20 cellular contexts compared by ENCODE assay signal in the genomic region with DNA sequence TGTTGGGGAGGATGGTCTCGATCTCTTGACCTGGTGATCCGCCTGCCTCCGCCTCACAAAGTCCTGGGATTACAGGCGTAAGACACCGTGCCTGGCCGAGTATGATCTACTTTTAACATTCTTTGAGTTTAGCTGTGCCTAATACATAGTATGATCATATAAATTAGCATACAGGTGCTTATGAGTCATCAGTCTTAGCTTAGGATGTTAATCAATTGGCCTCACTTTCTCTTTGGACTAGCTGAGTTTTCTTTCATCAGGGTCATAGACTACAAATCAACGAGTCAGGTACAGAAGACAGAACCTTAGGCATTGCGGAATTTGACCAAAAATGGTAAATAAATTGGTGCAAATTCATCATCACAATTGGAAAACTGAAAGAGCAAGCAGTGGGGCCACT. TPM values are rescaled to one million over a fixed set of nuclear protein-coding genes. Genes with fewer than 3 reads are reported as not detected.
DNase-seq lines count a peak whose midpoint lies in the region; ATAC-seq, FAIRE-seq and TF ChIP-seq lines count a peak whose summit lies in the region.
"Had no signal": no experiment of that assay in that cellular context is flagged by ENCODE, and none has a peak within 500 bp of the region (broad histone marks: within the 10 kb centered on the region; RNA-seq: fewer than 3 reads in every experiment).

No MANE protein-coding gene starts in this region.

- no peaks in the 10 kb centered on the region for H3K79me1 ChIP-seq in H1 (ENCODE audit: low read depth, low read length)

- H3K27ac ChIP-seq in H1 (ENCODE audit: low read depth, low read length), result no peak overlapping the region
- H3K27ac ChIP-seq: SK-N-MC had no signal

- no peak overlapping the region for H3K14ac ChIP-seq in H1 (ENCODE audit: insufficient read length)

- peak overlapping the region; percentile 69 for H3K4me3 Mint-ChIP-seq in type B pancreatic cell
- H3K4me3 Mint-ChIP-seq: T-cell had no signal

- WGBS in H1 (ENCODE audit: extremely low coverage in 1 of 2, insufficient coverage in 1 of 2, insufficient read length in 1 of 2, insufficient replicate concordance in 2 of 2, low coverage in 1 of 2, low lambda C conversion rate in 2 of 2, missing lambda C conversion rate in 1 of 2), 2 experiments, result 98% methylated on average over 8 of the region's 8 CpGs; no CpG with 5 or more reads in 1 of the 2 experiments

- 0 out of 2 replicates have a peak overlapping the region, but pooled peaks have one; percentile 0 for H2BK20ac ChIP-seq in H1 (ENCODE audit: low read length)

- H3K27me3 ChIP-seq in H1 (replicated peaks in 1 of 4; ENCODE audit: control insufficient read depth in 3 of 4, extremely low read depth in 1 of 4, insufficient read depth in 3 of 4, low read length in 3 of 4), result no peaks in the 10 kb centered on the region

- no peaks in the 10 kb centered on the region for H3K9me3 Mint-ChIP-seq in type B pancreatic cell

- no peak overlapping the region for H3K18ac ChIP-seq in H1 (ENCODE audit: extremely low read depth, low read length)

- H2AK5ac ChIP-seq in H1 (ENCODE audit: low read depth, low read length), result no peak overlapping the region

- no peak for TF ChIP-seq RAD21 in H1 (IDR thresholded peaks at IDR 0.05 in 1 of 2, conservative IDR thresholded peaks at IDR 0.05 in 1 of 2; ENCODE audit: low read depth in 2 of 2, low read length in 2 of 2)

- no peaks in the 10 kb centered on the region; a peak in 1 of 8 replicates for H3K36me3 ChIP-seq in H1 (ENCODE audit: control insufficient read depth in 2 of 4, insufficient read depth in 4 of 4, low read length in 3 of 4)

- peaks cover 5% of the 10 kb centered on the region for H3K27me3 Mint-ChIP-seq in type B pancreatic cell

- H4K20me1 ChIP-seq in H1 (replicated peaks in 1 of 2; ENCODE audit: control insufficient read depth in 1 of 2, insufficient read depth in 2 of 2, low read length in 2 of 2), result no peaks in the 10 kb centered on the region

- peaks cover 4 to 21% (median 14%) of the 10 kb centered on the region in 4 experiments; a peak in 5 of 7 replicates for H3K4me1 ChIP-seq in H1 (replicated peaks in 1 of 4; ENCODE audit: control insufficient read depth in 3 of 4, insufficient read depth in 4 of 4, low read length in 3 of 4)

- H2BK120ac ChIP-seq in H1 (replicated peaks; ENCODE audit: low read depth, low read length), result peak overlapping the region; percentile 80

- H3K23ac ChIP-seq in H1 (ENCODE audit: insufficient read length), result no peak overlapping the region

- H4K91ac ChIP-seq in H1 (replicated peaks; ENCODE audit: insufficient read length, low read length), result no peak overlapping the region

- H3K4ac ChIP-seq in H1 (replicated peaks; ENCODE audit: insufficient read length, low read depth, low read length), result peak overlapping the region; percentile 45

- no peak overlapping the region for H4K8ac ChIP-seq in H1 (ENCODE audit: extremely low read depth, insufficient read depth, low read length)

- H2BK5ac ChIP-seq in H1 (ENCODE audit: low read depth, low read length), result no peak overlapping the region

- no peak overlapping the region for H2BK15ac ChIP-seq in H1 (ENCODE audit: low read length)

- no peak for TF ChIP-seq EP300 in H1 (IDR thresholded peaks at IDR 0.05; ENCODE audit: borderline replicate concordance in 1 of 2, low read depth in 2 of 2, low read length in 2 of 2)

- H3K9me3 ChIP-seq in H1 (ENCODE audit: insufficient read depth in 2 of 2, low read depth in 1 of 2, low read length in 1 of 2), result no peaks in the 10 kb centered on the region

- no peak overlapping the region for H3K27ac Mint-ChIP-seq in type B pancreatic cell
- H3K27ac Mint-ChIP-seq: CD14-positive monocyte, T-cell had no signal

- H3K4me3 ChIP-seq in H1 (ENCODE audit: extremely low read depth in 1 of 4, insufficient read depth in 2 of 4, low read depth in 3 of 4, low read length in 4 of 4), result no peak overlapping the region
- H3K4me3 ChIP-seq: SK-N-MC had no signal

- no peak overlapping the region for H2AFZ ChIP-seq in H1 (ENCODE audit: low read length)

- TF ChIP-seq POLR2A in H1 (IDR thresholded peaks at IDR 0.05; ENCODE audit: control extremely low read depth in 1 of 2, low read depth in 2 of 2, low read length in 2 of 2), result no peak

- no peak overlapping the region for H3K56ac ChIP-seq in H1 (replicated peaks; ENCODE audit: insufficient read length, low read depth, low read length)

- no peak overlapping the region for H2BK12ac ChIP-seq in H1 (ENCODE audit: low read depth, low read length)

- no peak overlapping the region; a peak in 1 of 4 replicates for H3K4me2 ChIP-seq in H1 (ENCODE audit: insufficient read depth in 1 of 2, low read depth in 2 of 2, low read length in 2 of 2)

- no peaks in the 10 kb centered on the region for H3K36me3 Mint-ChIP-seq in type B pancreatic cell
- H3K36me3 Mint-ChIP-seq: CD14-positive monocyte, T-cell had no signal

- H3K4me1 Mint-ChIP-seq in type B pancreatic cell (ENCODE audit: unreplicated experiment), result peaks cover 17% of the 10 kb centered on the region

- CTCF ChIA-PET in H1 (lab: Charles Lee; ENCODE audit: partially characterized antibody), result interaction anchor here (1.9 kb wide), 1 partner anchor 20 kb away, joined by 6 read pairs; no protein-coding TSS in a partner anchor

- FAIRE-seq in H1 (lab: Jason Lieb, UNC), result no peak

- POLR2A ChIA-PET in H1 (lab: Charles Lee; ENCODE audit: partially characterized antibody), result no interaction called here

- TF ChIP-seq CTCF in H1 (IDR thresholded peaks at IDR 0.05; ENCODE audit: control extremely low read depth in 1 of 3, insufficient read depth in 1 of 3, low read depth in 1 of 3, low read length in 3 of 3) (no peak), type B pancreatic cell (conservative IDR thresholded peaks at IDR 0.05) (no peak)

- H3K23me2 ChIP-seq in H1 (ENCODE audit: low read depth, low read length), result peaks cover 3% of the 10 kb centered on the region

- no peak for ATAC-seq in HG02623 (IDR thresholded peaks at IDR 0.05; ENCODE audit: unreplicated experiment)
- ATAC-seq: Panc1, T-cell had no signal

- peaks cover 0 to 5% of the 10 kb centered on the region in 2 experiments; a peak in 2 of 4 replicates for H3K79me2 ChIP-seq in H1 (ENCODE audit: control insufficient read depth in 1 of 2, insufficient read depth in 2 of 2, low read length in 2 of 2)

- no peak overlapping the region for H3K9ac ChIP-seq in H1 (replicated peaks in 1 of 4; ENCODE audit: extremely low read depth in 1 of 4, low read depth in 3 of 4, low read length in 3 of 4)

- no peak overlapping the region for H4K5ac ChIP-seq in H1 (ENCODE audit: insufficient read length, low read depth, low read length)

- DNase-seq in SHP77 (lab: John Stamatoyannopoulos, UW) (peak; percentile 18 to 19), SHP77 treated with DMSO at 0.1 percent for 48 hours (lab: John Stamatoyannopoulos, UW) (no peak), NCI-H2107 (lab: John Stamatoyannopoulos, UW) (peak; percentile 6), H1 (ENCODE audit: low read depth in 1 of 2, low spot score in 2 of 2) (no peak), type B pancreatic cell (ENCODE audit: extremely low spot score, unreplicated experiment) (no peak), inferior parietal cortex (ENCODE audit: extremely low spot score) (no peak), DMS79 (lab: John Stamatoyannopoulos, UW) (no peak)
- DNase-seq: ACHN, AML-193, HCEC 1CT, KBM-7, MV-4-11, NCI-H2029 treated with DMSO at 0.1 percent for 48 hours, NCI-H2227 treated with DMSO at 0.1 percent for 48 hours, NCI-H774, T-cell had no signal

TF ChIP-seq in H1, 55 proteins besides CTCF, POLR2A, EP300 and RAD21 (continues in another document):
- TF ChIP-seq TAF1 (IDR thresholded peaks at IDR 0.05; ENCODE audit: low read depth, low read length) (no peak), TEAD4 (IDR thresholded peaks at IDR 0.05; ENCODE audit: low read depth, low read length) (no peak)
- TF ChIP-seq, protein P1, sequence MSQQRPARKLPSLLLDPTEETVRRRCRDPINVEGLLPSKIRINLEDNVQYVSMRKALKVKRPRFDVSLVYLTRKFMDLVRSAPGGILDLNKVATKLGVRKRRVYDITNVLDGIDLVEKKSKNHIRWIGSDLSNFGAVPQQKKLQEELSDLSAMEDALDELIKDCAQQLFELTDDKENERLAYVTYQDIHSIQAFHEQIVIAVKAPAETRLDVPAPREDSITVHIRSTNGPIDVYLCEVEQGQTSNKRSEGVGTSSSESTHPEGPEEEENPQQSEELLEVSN (IDR thresholded peaks at IDR 0.05), result no peak

RNA-seq across cellular contexts. Expression of a gene that starts 2.2 kb away (rescaled TPM):
- 6.9 and 8.7 TPM in 2 replicates for total RNA-seq in H1 (2021; fragmentation: NEBNext Ultra II Directional; extraction: Animal tissue kit (Norgen Biotek cat#: 25700))
- polyA plus RNA-seq in H1 (2011; rRNA removed), result 1.9 and 15.7 TPM in 2 replicates
- polyA plus RNA-seq in H1 (2011; cell fraction: cytosol; rRNA removed), result 4.0 TPM
- 5.0 TPM for polyA plus RNA-seq in H1 (2011; cell fraction: nucleus; rRNA removed)
- polyA plus RNA-seq in H1 (2012, experiment 1 of 2), result 7.2 to 10.4 TPM (median 8.7 TPM) in 4 replicates
- polyA plus RNA-seq in H1 (2012, experiment 2 of 2), result 1.1 TPM
- polyA plus RNA-seq in H1 (2013, experiment 1 of 2), result 3.3 TPM
- 3.1 TPM for polyA plus RNA-seq in H1 (2013, experiment 2 of 2)
- polyA minus RNA-seq in H1 (2011; rRNA and poly(A)+ RNA removed), result 6.5 and 6.6 TPM in 2 replicates
- polyA minus RNA-seq in H1 (2011; cell fraction: cytosol; rRNA and poly(A)+ RNA removed), result 2.9 TPM
- polyA minus RNA-seq in H1 (2011; cell fraction: nucleus; rRNA and poly(A)+ RNA removed), result 15.9 TPM
- 0.55 and 0.58 TPM in 2 replicates for total RNA-seq in type B pancreatic cell (ENCODE audit: low replicate concordance)
- total RNA-seq: T-cell had no signal
- polyA plus RNA-seq: CD14-positive monocyte had no signal

RNA-seq across cellular contexts. Expression of a gene that starts 27.5 kb away (rescaled TPM):
- total RNA-seq in H1 (2021; fragmentation: NEBNext Ultra II Directional; extraction: Animal tissue kit (Norgen Biotek cat#: 25700)), result 18.6 and 23.9 TPM in 2 replicates
- 1.3 and 2.8 TPM in 2 replicates for polyA plus RNA-seq in H1 (2011; rRNA removed)
- polyA plus RNA-seq in H1 (2011; cell fraction: cytosol; rRNA removed), result 4.0 TPM
- polyA plus RNA-seq in H1 (2011; cell fraction: nucleus; rRNA removed), result 4.4 TPM
- 5.9 to 11.9 TPM (median 7.1 TPM) in 4 replicates for polyA plus RNA-seq in H1 (2012, experiment 1 of 2)
- polyA plus RNA-seq in H1 (2012, experiment 2 of 2), result 1.3 TPM
- polyA plus RNA-seq in H1 (2013, experiment 1 of 2), result 11.9 TPM
- polyA plus RNA-seq in H1 (2013, experiment 2 of 2), result 13.1 TPM
- polyA minus RNA-seq in H1 (2011; rRNA and poly(A)+ RNA removed), result 12.2 and 19.1 TPM in 2 replicates
- polyA minus RNA-seq in H1 (2011; cell fraction: cytosol; rRNA and poly(A)+ RNA removed), result 17.6 TPM
- 71.4 TPM for polyA minus RNA-seq in H1 (2011; cell fraction: nucleus; rRNA and poly(A)+ RNA removed)
- total RNA-seq in type B pancreatic cell (ENCODE audit: low replicate concordance), result 6.0 and 14.5 TPM in 2 replicates
- polyA plus RNA-seq: CD14-positive monocyte had no signal

Comparison
In these comparisons a context has a peak if more than half of its experiments do, and no peak if none do; other contexts are left out.
1. DNase-seq: peak in SHP77 (2 of 2) and NCI-H2107 (single experiment); none in SHP77 treated with DMSO at 0.1 percent for 48 hours (single experiment), H1 (0 of 2), type B pancreatic cell (single experiment), inferior parietal cortex (single experiment) and DMS79 (single experiment).